Comparison of ENCODE assay signal across 20 cellular contexts in the genomic region with DNA sequence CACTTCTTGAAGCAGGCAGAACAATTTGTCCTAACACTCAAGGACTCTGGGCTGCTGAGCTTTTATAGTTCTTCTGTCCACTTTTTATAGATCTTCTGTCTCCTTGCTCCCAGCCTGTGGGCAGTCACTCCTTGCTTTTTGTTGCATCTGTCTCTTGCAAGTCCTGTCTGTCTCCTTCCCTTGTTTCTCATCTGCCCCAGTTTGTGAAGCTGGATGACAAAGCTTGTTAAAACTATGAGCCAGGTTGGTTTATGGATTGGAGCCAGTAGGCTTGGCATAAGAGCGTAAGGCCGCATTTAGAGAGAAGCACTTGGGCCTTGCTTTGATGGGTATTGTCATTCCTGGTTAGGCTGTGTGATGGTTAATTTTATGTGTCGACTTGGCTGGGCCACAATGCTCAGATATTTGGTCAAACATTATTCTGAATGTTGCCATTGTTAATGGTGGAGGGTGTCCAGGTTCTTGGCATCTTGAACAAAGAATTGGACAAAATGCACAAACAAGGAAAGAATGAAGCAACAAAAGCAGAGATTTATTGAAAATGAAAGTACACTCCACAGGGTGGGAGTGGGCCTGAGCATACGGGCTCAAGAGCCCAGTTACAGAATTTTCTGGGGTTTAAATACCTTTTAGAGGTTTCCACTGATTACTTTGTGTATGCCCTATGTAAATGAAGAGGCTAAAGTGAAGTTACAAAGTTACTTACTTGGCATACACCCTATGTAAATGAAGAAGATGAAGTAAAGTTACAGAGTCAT.
"Had no signal": no experiment of that assay in that cellular context is flagged by ENCODE, and none has a peak within 500 bp of the region (broad histone marks: within the 10 kb centered on the region; RNA-seq: fewer than 3 reads in every experiment).

No MANE protein-coding gene starts in this region.

- H3K4me3 Mint-ChIP-seq: activated B cell treated with CpG ODN at 0.5 μM for 24 hours; activated CD4-positive, alpha-beta T cell treated with anti-CD3 and anti-CD28 coated beads, Interleukin-2, amount 10 ng/mL, durations not matched to agents 7 days and 5 days; activated T-cell treated with anti-CD3 and anti-CD28 coated beads, Interleukin-2, amount 50 U/mL, for 72 hours; mesothelial cell of epicardium; neural progenitor cell had no signal

- H3K4me3 ChIP-seq: coronary artery, esophagus squamous epithelium, neural progenitor cell, ovary, skin epidermis, thoracic aorta had no signal

- H3K36me3 ChIP-seq: esophagus squamous epithelium, neural progenitor cell, ovary, thoracic aorta had no signal

- H3K36me3 Mint-ChIP-seq: mesothelial cell of epicardium, neural progenitor cell had no signal

- H3K4me1 Mint-ChIP-seq: activated B cell treated with CpG ODN at 0.5 μM for 24 hours, mesothelial cell of epicardium had no signal

- ATAC-seq: activated naive CD4-positive, alpha-beta T cell treated with anti-CD3 and anti-CD28 coated beads, Interleukin-2, amount 50 U/mL, for 72 hours; activated T-cell treated with anti-CD3 and anti-CD28 coated beads, Interleukin-2, amount 50 U/mL, for 72 hours had no signal

- H3K27me3 Mint-ChIP-seq: activated CD4-positive, alpha-beta T cell treated with anti-CD3 and anti-CD28 coated beads, Interleukin-2, amount 10 ng/mL, durations not matched to agents 7 days and 5 days had no signal

- H3K27me3 ChIP-seq: esophagus squamous epithelium, neural progenitor cell, ovary had no signal

- H3K27ac Mint-ChIP-seq: activated B cell treated with CpG ODN at 0.5 μM for 24 hours; activated CD4-positive, alpha-beta T cell treated with anti-CD3 and anti-CD28 coated beads, Interleukin-2, amount 10 ng/mL, durations not matched to agents 7 days and 5 days; activated naive CD4-positive, alpha-beta T cell treated with anti-CD3 and anti-CD28 coated beads, Interleukin-2, amount 50 U/mL, for 72 hours; activated T-cell treated with anti-CD3 and anti-CD28 coated beads, Interleukin-2, amount 50 U/mL, for 72 hours; mesothelial cell of epicardium; neural progenitor cell had no signal

- DNase-seq: activated B cell treated with CpG ODN at 0.5 μM for 24 hours; activated CD4-positive, alpha-beta T cell treated with anti-CD3 and anti-CD28 coated beads, Interleukin-2, amount 10 ng/mL, durations not matched to agents 7 days and 5 days; activated CD8-positive, alpha-beta memory T cell treated with anti-CD3 and anti-CD28 coated beads, Interleukin-2, amount 50 U/mL, for 48 hours; activated gamma-delta T cell; activated T-cell treated with anti-CD3 and anti-CD28 coated beads, Interleukin-2, amount 50 U/mL, for 72 hours; central memory CD4-positive, alpha-beta T cell; effector CD4-positive, alpha-beta T cell; esophagus squamous epithelium; glutamatergic neuron; ovary; stimulated activated CD4-positive, alpha-beta T cell treated with anti-CD3 and anti-CD28 coated beads, Interleukin-15, amount 100 ng/mL, for 24 hours; stimulated activated CD4-positive, alpha-beta T cell treated with anti-CD3 and anti-CD28 coated beads, Interleukin-4, amount 100 ng/mL, for 1 hour; stimulated activated naive CD4-positive, alpha-beta T cell treated with Interleukin-2 at 50 U/mL for 16 hours; T-helper 2 cell had no signal

- H3K9me3 ChIP-seq: esophagus squamous epithelium, ovary, thoracic aorta had no signal

- H3K4me1 ChIP-seq: neural progenitor cell had no signal

- H3K27ac ChIP-seq: coronary artery, esophagus squamous epithelium, neural progenitor cell, ovary, skin epidermis, thoracic aorta had no signal
